In genomic region chr6:110858562-110859214, GRCh38 we compare ENCODE assay signal across 2 cellular contexts.
TF ChIP-seq lines count a peak whose summit lies in the region.

No MANE protein-coding gene starts in this region.

TF ChIP-seq in GM23338, 12 proteins besides CTCF, POLR2A, EP300 and RAD21:
- TF ChIP-seq STAT1 (IDR thresholded peaks at IDR 0.05; ENCODE audit: unreplicated experiment) (no peak), ZNF462 (CRISPR knock-in tag; IDR thresholded peaks at IDR 0.05) (no peak), POLR2AphosphoS5 (IDR thresholded peaks at IDR 0.05; ENCODE audit: low read depth) (no peak), NANOG (IDR thresholded peaks at IDR 0.05; ENCODE audit: borderline replicate concordance) (no peak), ZNF331 (CRISPR knock-in tag; IDR thresholded peaks at IDR 0.05; ENCODE audit: low read depth) (no peak), ZNF114 (CRISPR knock-in tag; IDR thresholded peaks at IDR 0.05) (no peak), REST (IDR thresholded peaks at IDR 0.05; ENCODE audit: unreplicated experiment) (no peak), EZH2phosphoT487 (IDR thresholded peaks at IDR 0.05; ENCODE audit: unreplicated experiment) (no peak), JUNB (IDR thresholded peaks at IDR 0.05; ENCODE audit: unreplicated experiment) (no peak)

TF ChIP-seq in GM12878, 131 proteins besides CTCF, POLR2A, EP300 and RAD21:
- TF ChIP-seq CHD2 (IDR thresholded peaks at IDR 0.05; ENCODE audit: borderline replicate concordance, low read depth, low read length), result no peak
- no peak for TF ChIP-seq CHD1 (IDR thresholded peaks at IDR 0.05; ENCODE audit: low read depth, low read length)
- no peak for TF ChIP-seq REST (IDR thresholded peaks at IDR 0.05; ENCODE audit: low read depth, low read length)
- TF ChIP-seq HSF1 (IDR thresholded peaks at IDR 0.05; ENCODE audit: low read depth, low read length), result no peak
- TF ChIP-seq CUX1 (IDR thresholded peaks at IDR 0.05; ENCODE audit: insufficient replicate concordance, low read depth, low read length), result no peak
- TF ChIP-seq TAF1 (IDR thresholded peaks at IDR 0.05; ENCODE audit: borderline replicate concordance, low read depth, low read length), result no peak
- TF ChIP-seq PKNOX1 (IDR thresholded peaks at IDR 0.05), result no peak
- no peak for TF ChIP-seq POU2F2 (IDR thresholded peaks at IDR 0.05; ENCODE audit: borderline replicate concordance, low read depth, low read length)
- no peak for TF ChIP-seq MYC (IDR thresholded peaks at IDR 0.05; ENCODE audit: insufficient read depth, insufficient read length, insufficient replicate concordance, low read length, severe bottlenecking)
- TF ChIP-seq ZNF24 (IDR thresholded peaks at IDR 0.05), result no peak
- TF ChIP-seq CREB1 (IDR thresholded peaks at IDR 0.05; ENCODE audit: low read depth), result no peak
- TF ChIP-seq JUND (IDR thresholded peaks at IDR 0.05; ENCODE audit: low read depth, low read length), result no peak
- TF ChIP-seq SRF (IDR thresholded peaks at IDR 0.05; ENCODE audit: low read depth in 2 of 2, low read length in 2 of 2), result no peak
TF ChIP-seq in GM12878: peak in this region for 0.
